In genomic region chr9:104708737-104709136, GRCh38 we compare ENCODE assay signal across 4 cellular contexts. TPM values are rescaled to one million over a fixed set of nuclear protein-coding genes. Genes with fewer than 3 reads are reported as not detected.
"Had no signal": no experiment of that assay in that cellular context is flagged by ENCODE, and none has a peak within 500 bp of the region (broad histone marks: within the 10 kb centered on the region; RNA-seq: fewer than 3 reads in every experiment).

No MANE protein-coding gene starts in this region.

RNA-seq across cellular contexts. Expression of gene OR13D1, which starts 14.4 kb away (rescaled TPM):
- total RNA-seq: LHCN-M2, M059J, MCF 10A, NCI-H460 had no signal

RNA-seq across cellular contexts. Expression of gene NIPSNAP3B, which starts 55.2 kb away (rescaled TPM):
- total RNA-seq: MCF 10A had no signal
